ENCODE assay signal across 10 cellular contexts in genomic region chr5:126519637-126520592, GRCh38.
DNase-seq lines count a peak whose midpoint lies in the region; ATAC-seq and TF ChIP-seq lines count a peak whose summit lies in the region.
"Had no signal": no experiment of that assay in that cellular context is flagged by ENCODE, and none has a peak within 500 bp of the region (broad histone marks: within the 10 kb centered on the region; RNA-seq: fewer than 3 reads in every experiment).

No MANE protein-coding gene starts in this region.

- no peak for TF ChIP-seq POLR2A in spleen (IDR thresholded peaks at IDR 0.05)

- H3K36me3 ChIP-seq in spleen (no peaks in the 10 kb centered on the region), brain microvascular endothelial cell (replicated peaks) (no peaks in the 10 kb centered on the region)

- no peak overlapping the region for H3K4me3 Mint-ChIP-seq in activated T-helper 1 cell treated with anti-CD3 and anti-CD28 coated beads, Interleukin-12 subunit alpha, Interleukin-12 subunit beta, Interleukin-2, Interleukin-4 antibody, amounts not matched to agents 30 ng/mL and 10 ng/mL and 1 ng/mL, durations not matched to agents 14 hours and 24 hours and 36 hours
- H3K4me3 Mint-ChIP-seq: activated B cell treated with CpG ODN at 0.5 μM for 24 hours had no signal

- WGBS in spleen, 5 donors, result 44 to 63% (median 55%) methylated on average over 6 of the region's 6 CpGs

- no peak overlapping the region for H3K27ac Mint-ChIP-seq in activated T-helper 1 cell treated with anti-CD3 and anti-CD28 coated beads, Interleukin-12 subunit alpha, Interleukin-12 subunit beta, Interleukin-2, Interleukin-4 antibody, amounts not matched to agents 30 ng/mL and 10 ng/mL and 1 ng/mL, durations not matched to agents 14 hours and 24 hours and 36 hours
- H3K27ac Mint-ChIP-seq: activated B cell treated with CpG ODN at 0.5 μM for 24 hours had no signal

- H3K4me3 ChIP-seq in astrocyte of the spinal cord (ENCODE audit: low read depth, low read length) (no peak overlapping the region), spleen (no peak overlapping the region), brain microvascular endothelial cell (ENCODE audit: low read depth, low read length) (no peak overlapping the region)

- H3K27me3 ChIP-seq in spleen (replicated peaks in 1 of 7), result no peaks in the 10 kb centered on the region
- no peaks in the 10 kb centered on the region for H3K27me3 ChIP-seq in brain microvascular endothelial cell (replicated peaks)

- H3K27me3 Mint-ChIP-seq in activated T-helper 1 cell treated with anti-CD3 and anti-CD28 coated beads, Interleukin-12 subunit alpha, Interleukin-12 subunit beta, Interleukin-2, Interleukin-4 antibody, amounts not matched to agents 30 ng/mL and 10 ng/mL and 1 ng/mL, durations not matched to agents 14 hours and 24 hours and 36 hours (ENCODE audit: insufficient read depth), result peaks cover 3% of the 10 kb centered on the region

- DNase-seq in NCI-H1694 (lab: John Stamatoyannopoulos, UW) (peak; percentile 17), astrocyte of the spinal cord (ENCODE audit: low read depth, low spot score) (peak; percentile 51), left colon (no peak), spleen (no peak), brain microvascular endothelial cell (no peak), T1000 (lab: John Stamatoyannopoulos, UW) (no peak), cortex of kidney (lab: John Stamatoyannopoulos, UW) (no peak)
- DNase-seq in activated T-helper 1 cell treated with anti-CD3 and anti-CD28 coated beads, Interleukin-12 subunit alpha, Interleukin-12 subunit beta, Interleukin-2, Interleukin-4 antibody, amounts not matched to agents 30 ng/mL and 10 ng/mL and 1 ng/mL, durations not matched to agents 14 hours and 24 hours and 36 hours (ENCODE audit: low spot score), result no peak
- DNase-seq: activated B cell treated with CpG ODN at 0.5 μM for 24 hours; stimulated activated naive CD4-positive, alpha-beta T cell treated with Interleukin-2 at 50 U/mL for 16 hours had no signal

- TF ChIP-seq CTCF in astrocyte of the spinal cord (IDR thresholded peaks at IDR 0.05; ENCODE audit: low read depth, low read length) (no peak), spleen (IDR thresholded peaks at IDR 0.05 in 8 of 11, conservative IDR thresholded peaks at IDR 0.05 in 3 of 11) (no peak), brain microvascular endothelial cell (IDR thresholded peaks at IDR 0.05; ENCODE audit: low read depth, low read length, missing control alignments) (no peak)

- H3K27ac ChIP-seq in spleen (peak overlapping the region in 6 of 8 donors; percentile 22 to 70 (median 60)), brain microvascular endothelial cell (no peak overlapping the region)

- no peaks in the 10 kb centered on the region for H3K9me3 ChIP-seq in spleen

- H3K4me1 Mint-ChIP-seq in activated T-helper 1 cell treated with anti-CD3 and anti-CD28 coated beads, Interleukin-12 subunit alpha, Interleukin-12 subunit beta, Interleukin-2, Interleukin-4 antibody, amounts not matched to agents 30 ng/mL and 10 ng/mL and 1 ng/mL, durations not matched to agents 14 hours and 24 hours and 36 hours (ENCODE audit: low read depth), result no peaks in the 10 kb centered on the region
- H3K4me1 Mint-ChIP-seq: activated B cell treated with CpG ODN at 0.5 μM for 24 hours had no signal

- intact Hi-C loops in left colon (cut with DNase I, micrococcal nuclease) (no loop called here), spleen (cut with DNase I; ENCODE audit: low total_unique reads) (no loop called here)
- intact Hi-C loops in activated T-helper 1 cell treated with anti-CD3 and anti-CD28 coated beads, Interleukin-12 subunit alpha, Interleukin-12 subunit beta, Interleukin-2, Interleukin-4 antibody, amounts not matched to agents 30 ng/mL and 10 ng/mL and 1 ng/mL, durations not matched to agents 14 hours and 24 hours and 36 hours (cut with micrococcal nuclease), result no loop called here

- H3K9me3 Mint-ChIP-seq in activated T-helper 1 cell treated with anti-CD3 and anti-CD28 coated beads, Interleukin-12 subunit alpha, Interleukin-12 subunit beta, Interleukin-2, Interleukin-4 antibody, amounts not matched to agents 30 ng/mL and 10 ng/mL and 1 ng/mL, durations not matched to agents 14 hours and 24 hours and 36 hours, result no peaks in the 10 kb centered on the region
- H3K9me3 Mint-ChIP-seq: activated B cell treated with CpG ODN at 0.5 μM for 24 hours had no signal

- peaks cover 0 to 26% (median 2%) of the 10 kb centered on the region in 6 donors for H3K4me1 ChIP-seq in spleen

- ATAC-seq in left colon, result peak; percentile 76

- no peaks in the 10 kb centered on the region for H3K36me3 Mint-ChIP-seq in activated T-helper 1 cell treated with anti-CD3 and anti-CD28 coated beads, Interleukin-12 subunit alpha, Interleukin-12 subunit beta, Interleukin-2, Interleukin-4 antibody, amounts not matched to agents 30 ng/mL and 10 ng/mL and 1 ng/mL, durations not matched to agents 14 hours and 24 hours and 36 hours (ENCODE audit: low read depth)

- in situ Hi-C loops in astrocyte of the spinal cord (cut with HindIII; ENCODE audit: low sequenced_read_pairs) (no loop called here), brain microvascular endothelial cell (cut with HindIII; ENCODE audit: low pct_ligation_motif_present, low sequenced_read_pairs) (no loop called here)

Comparison
In these comparisons a context has a peak if more than half of its experiments do, and no peak if none do; other contexts are left out.
1. DNase-seq: peak in NCI-H1694 (single experiment) and astrocyte of the spinal cord (single experiment); none in left colon (0 of 2), spleen (single experiment), brain microvascular endothelial cell (single experiment), T1000 (single experiment), activated T-helper 1 cell treated with anti-CD3 and anti-CD28 coated beads, Interleukin-12 subunit alpha, Interleukin-12 subunit beta, Interleukin-2, Interleukin-4 antibody, amounts not matched to agents 30 ng/mL and 10 ng/mL and 1 ng/mL, durations not matched to agents 14 hours and 24 hours and 36 hours (single experiment) and cortex of kidney (single experiment).